ENCODE assay signal across 1 cellular context in the genomic region with DNA sequence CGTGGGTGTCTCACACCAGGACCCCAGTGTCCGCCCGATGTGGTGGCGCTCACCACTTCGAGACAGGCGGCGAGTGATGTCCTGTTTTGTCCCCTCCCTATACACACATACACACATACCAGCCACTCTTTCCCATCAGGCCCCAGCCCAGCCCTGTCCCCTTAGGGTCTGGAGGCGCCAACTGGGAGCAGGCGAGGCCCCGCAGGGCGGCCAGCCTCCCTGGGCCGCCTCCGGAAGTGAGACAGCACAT.
TF ChIP-seq lines count a peak whose summit lies in the region.

No MANE protein-coding gene starts in this region.

TF ChIP-seq in H1, 55 proteins besides CTCF, POLR2A, EP300 and RAD21:
- TF ChIP-seq BACH1 (IDR thresholded peaks at IDR 0.05; ENCODE audit: low read length) (no peak), CBX5 (IDR thresholded peaks at IDR 0.05; ENCODE audit: low read depth, low read length) (no peak), CBX8 (IDR thresholded peaks at IDR 0.05; ENCODE audit: borderline replicate concordance, low read depth, low read length) (no peak), GTF2F1 (IDR thresholded peaks at IDR 0.05; ENCODE audit: borderline replicate concordance, low read depth, low read length) (no peak), MAX (IDR thresholded peaks at IDR 0.05) (no peak), HDAC6 (IDR thresholded peaks at IDR 0.05; ENCODE audit: low read depth, low read length) (no peak), KDM5A (IDR thresholded peaks at IDR 0.05; ENCODE audit: low read length) (no peak), CHD7 (IDR thresholded peaks at IDR 0.05; ENCODE audit: insufficient replicate concordance, low read length) (no peak), NANOG (IDR thresholded peaks at IDR 0.05; ENCODE audit: insufficient read depth, low read depth, low read length, poor library complexity, severe bottlenecking) (no peak), SRF (IDR thresholded peaks at IDR 0.05; ENCODE audit: low read depth, low read length) (no peak), TAF7 (optimal IDR thresholded peaks at IDR 0.05; ENCODE audit: borderline replicate concordance, low read depth, low read length) (no peak), TAF1 (IDR thresholded peaks at IDR 0.05; ENCODE audit: low read depth, low read length) (no peak), JUND (IDR thresholded peaks at IDR 0.05; ENCODE audit: low read length) (no peak), TCF12 (IDR thresholded peaks at IDR 0.05; ENCODE audit: low read depth, low read length) (no peak), SIRT6 (IDR thresholded peaks at IDR 0.05; ENCODE audit: low read length) (no peak), SP2 (IDR thresholded peaks at IDR 0.05; ENCODE audit: low read length) (no peak), POU5F1 (IDR thresholded peaks at IDR 0.05; ENCODE audit: low read depth, low read length) (no peak), CHD1 (IDR thresholded peaks at IDR 0.05; ENCODE audit: low read depth, low read length) (no peak)
